ENCODE assay signal across 9 cellular contexts in genomic region chr19:18093439-18094161, GRCh38. TPM values are rescaled to one million over a fixed set of nuclear protein-coding genes. Genes with fewer than 3 reads are reported as not detected.
DNase-seq lines count a peak whose midpoint lies in the region; ATAC-seq and FAIRE-seq lines count a peak whose summit lies in the region.
"Had no signal": no experiment of that assay in that cellular context is flagged by ENCODE, and none has a peak within 500 bp of the region (broad histone marks: within the 10 kb centered on the region; RNA-seq: fewer than 3 reads in every experiment).

No MANE protein-coding gene starts in this region.

- no peaks in the 10 kb centered on the region for H3K36me3 ChIP-seq in small intestine (ENCODE audit: control insufficient read depth in 2 of 2, insufficient read depth in 2 of 2, low read length in 2 of 2)

- H3K27ac ChIP-seq in layer of hippocampus (ENCODE audit: low read depth, low read length), result peak overlapping the region; percentile 30
- no peak overlapping the region for H3K27ac ChIP-seq in small intestine (ENCODE audit: low read depth in 1 of 2, low read length in 1 of 2)

- peak; percentile 68 for DNase-seq in ELR (ENCODE audit: low read depth)
- DNase-seq in LHCN-M2 (ENCODE audit: low read depth), result peak; percentile 73
- DNase-seq in UCSD-AML1 (lab: John Stamatoyannopoulos, UW; ENCODE audit: unreplicated experiment), result peak; percentile 36
- DNase-seq in NCI-H2081 (lab: John Stamatoyannopoulos, UW), result no peak
- DNase-seq in small intestine, result no peak
- DNase-seq: activated naive CD4-positive, alpha-beta T cell treated with anti-CD3 and anti-CD28 coated beads, Interleukin-2, amount 50 U/mL, for 16 hours; NCI-H1048 had no signal

- ATAC-seq in HG03280 (IDR thresholded peaks at IDR 0.05; ENCODE audit: unreplicated experiment), result no peak

- 71 to 74% (median 71%) methylated on average over 6 of the region's 6 CpGs for WGBS in small intestine, 3 donors

- H3K27me3 ChIP-seq in layer of hippocampus (ENCODE audit: control insufficient read depth, insufficient read depth, low read length) (no peaks in the 10 kb centered on the region), small intestine (ENCODE audit: control insufficient read depth in 2 of 2, insufficient read depth in 2 of 2, low read length in 2 of 2) (no peaks in the 10 kb centered on the region)

- FAIRE-seq in small intestine (lab: Jason Lieb, UNC), result no peak

- H3K4me1 ChIP-seq in small intestine (ENCODE audit: control insufficient read depth in 2 of 2, insufficient read depth in 1 of 2, low read depth in 1 of 2, low read length in 1 of 2), result no peaks in the 10 kb centered on the region

- H3K4me3 ChIP-seq in small intestine (ENCODE audit: low read depth in 1 of 2, low read length in 2 of 2), result no peak overlapping the region

- no peaks in the 10 kb centered on the region for H3K9me3 ChIP-seq in small intestine (ENCODE audit: control insufficient read depth, low read depth)

RNA-seq across cellular contexts. Expression of gene MAST3, which starts 4.0 kb away (rescaled TPM):
- 2.2 and 2.4 TPM in 2 replicates for total RNA-seq in LHCN-M2 (2014; rRNA removed)
- 3.2 TPM for polyA plus RNA-seq in LHCN-M2 (2012)
- 10 to 100 TPM in 2 of 3 donors, 1 to 10 TPM in 1; 9.3 to 34.6 (median 22.8) TPM for polyA plus RNA-seq in small intestine

RNA-seq across cellular contexts. Expression of gene IL12RB1, which starts 6.9 kb away (rescaled TPM):
- not detected in 2 replicates for total RNA-seq in LHCN-M2 (2014; rRNA removed)
- polyA plus RNA-seq in LHCN-M2 (2012), result not detected
- 1 to 10 TPM in 1 of 3 donors, under 1 TPM in 2; 0.81 to 2.4 (median 0.89) TPM for polyA plus RNA-seq in small intestine

RNA-seq across cellular contexts. Expression of gene PIK3R2, which starts 59.4 kb away (rescaled TPM):
- total RNA-seq in LHCN-M2 (2014; rRNA removed), result 21.2 and 40.6 TPM in 2 replicates
- polyA plus RNA-seq in LHCN-M2 (2012), result 49.3 TPM
- polyA plus RNA-seq in small intestine, result 10 to 100 TPM in 1 of 3 donors, 1 to 10 TPM in 2; 1.6 to 14.2 (median 2.0) TPM

Comparison
In these comparisons a context has a peak if more than half of its experiments do, and no peak if none do; other contexts are left out.
1. DNase-seq: peak in ELR (single experiment), LHCN-M2 (single experiment) and UCSD-AML1 (single experiment); none in NCI-H2081 (0 of 2) and small intestine (single experiment).